Comparison of ENCODE assay signal across 27 cellular contexts in the genomic region with DNA sequence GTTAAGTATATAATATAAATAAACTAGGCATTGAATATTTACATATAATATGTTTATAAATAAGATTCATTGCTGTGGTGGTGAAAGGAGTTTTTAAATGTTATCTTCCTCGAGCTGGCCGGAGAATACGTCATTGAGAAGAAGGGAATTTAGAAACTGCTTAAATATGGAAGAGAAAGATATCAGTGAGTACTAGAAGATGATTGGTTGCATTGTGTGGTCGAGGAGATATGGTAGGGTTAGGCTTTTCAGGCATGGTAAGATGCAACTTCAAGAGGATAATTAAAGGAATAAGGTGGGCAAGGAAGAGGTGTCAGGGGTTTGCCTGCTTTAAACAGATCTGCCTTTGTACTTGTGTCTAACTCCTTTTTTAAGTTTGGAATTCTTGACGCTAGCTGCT.
"Had no signal": no experiment of that assay in that cellular context is flagged by ENCODE, and none has a peak within 500 bp of the region (broad histone marks: within the 10 kb centered on the region; RNA-seq: fewer than 3 reads in every experiment).

No MANE protein-coding gene starts in this region.

- DNase-seq: hippocampal formation; kidney; left colon; left lung; mesendoderm; naive B cell; natural killer cell; nephron progenitor cell; occipital lobe; right lobe of liver; stimulated activated CD4-positive, alpha-beta T cell treated with anti-CD3 and anti-CD28 coated beads, Interleukin-12 subunit alpha, Interleukin-12 subunit beta, amount 100 ng/mL, for 4 hours; stimulated activated CD4-positive, alpha-beta T cell treated with anti-CD3 and anti-CD28 coated beads, Interleukin-15, amount 100 ng/mL, for 24 hours; stimulated activated CD4-positive, alpha-beta T cell treated with anti-CD3 and anti-CD28 coated beads, Interleukin-2, amount 100 ng/mL, for 24 hours; stimulated activated CD4-positive, alpha-beta T cell treated with anti-CD3 and anti-CD28 coated beads, Interleukin-4, amount 100 ng/mL, for 1 hour; stimulated activated naive B cell treated with anti-CD40 and anti-IgM and Interleukin-4, amounts not matched to agents 10 μg/mL and 1 μg/mL and 100 μg/mL, for 72 hours; stimulated activated naive CD8-positive, alpha-beta T cell treated with anti-CD3 and anti-CD28 coated beads, Interleukin-15, Interleukin-2, amounts not matched to agents 100 U/mL and 50 U/mL, for 24 hours; stomach; testis; thyroid gland; transverse colon; upper lobe of left lung had no signal

- H2AFZ ChIP-seq: neural progenitor cell, parathyroid adenoma had no signal

- H3K27ac Mint-ChIP-seq: mesothelial cell of epicardium; natural killer cell; nephron progenitor cell; neural progenitor cell; stimulated activated naive B cell treated with anti-CD40 and anti-IgM and Interleukin-4, amounts not matched to agents 10 μg/mL and 1 μg/mL and 100 μg/mL, for 72 hours had no signal

- H3K4me1 Mint-ChIP-seq: nephron progenitor cell had no signal

- H3K9ac ChIP-seq: neural progenitor cell, parathyroid adenoma had no signal

- H3K9me3 Mint-ChIP-seq: mesothelial cell of epicardium; naive B cell; natural killer cell; neural progenitor cell; stimulated activated naive B cell treated with anti-CD40 and anti-IgM and Interleukin-4, amounts not matched to agents 10 μg/mL and 1 μg/mL and 100 μg/mL, for 72 hours had no signal

- H3K4me3 Mint-ChIP-seq: mesothelial cell of epicardium; naive B cell; natural killer cell; nephron progenitor cell; neural progenitor cell; stimulated activated naive B cell treated with anti-CD40 and anti-IgM and Interleukin-4, amounts not matched to agents 10 μg/mL and 1 μg/mL and 100 μg/mL, for 72 hours had no signal

- H3K36me3 ChIP-seq: left lung, neural progenitor cell, neutrophil, right atrium auricular region, right lobe of liver, stomach, thyroid gland, transverse colon, upper lobe of left lung had no signal

- ATAC-seq: left colon; left lung; natural killer cell; right lobe of liver; stimulated activated naive B cell treated with anti-CD40 and anti-IgM and Interleukin-4, amounts not matched to agents 10 μg/mL and 1 μg/mL and 100 μg/mL, for 72 hours; stimulated activated naive CD8-positive, alpha-beta T cell treated with anti-CD3 and anti-CD28 coated beads, Interleukin-15, Interleukin-2, amounts not matched to agents 100 U/mL and 50 U/mL, for 24 hours had no signal

- H3K79me2 ChIP-seq: parathyroid adenoma had no signal

- H3K4me2 ChIP-seq: neural progenitor cell had no signal

- H3K36me3 Mint-ChIP-seq: naive B cell, natural killer cell, neural progenitor cell had no signal

- H3K9me3 ChIP-seq: left lung, neutrophil, right atrium auricular region, right lobe of liver, stomach, testis, thyroid gland, transverse colon, upper lobe of left lung had no signal

- H3K4me3 ChIP-seq: left lung, lung, neural progenitor cell, right atrium auricular region, right lobe of liver, stomach, testis, thyroid gland, transverse colon, upper lobe of left lung had no signal

- H3K27me3 ChIP-seq: left lung, neural progenitor cell, neutrophil, right atrium auricular region, right lobe of liver, stomach, testis, thyroid gland, transverse colon, upper lobe of left lung had no signal

- H3K27ac ChIP-seq: left lung, neural progenitor cell, neutrophil, parathyroid adenoma, right atrium auricular region, right lobe of liver, testis, thyroid gland, transverse colon, upper lobe of left lung had no signal

- H3K27me3 Mint-ChIP-seq: naive B cell; stimulated activated naive B cell treated with anti-CD40 and anti-IgM and Interleukin-4, amounts not matched to agents 10 μg/mL and 1 μg/mL and 100 μg/mL, for 72 hours had no signal

- H3K4me1 ChIP-seq: left lung, neural progenitor cell, parathyroid adenoma, thyroid gland, upper lobe of left lung had no signal
